In the genomic region with DNA sequence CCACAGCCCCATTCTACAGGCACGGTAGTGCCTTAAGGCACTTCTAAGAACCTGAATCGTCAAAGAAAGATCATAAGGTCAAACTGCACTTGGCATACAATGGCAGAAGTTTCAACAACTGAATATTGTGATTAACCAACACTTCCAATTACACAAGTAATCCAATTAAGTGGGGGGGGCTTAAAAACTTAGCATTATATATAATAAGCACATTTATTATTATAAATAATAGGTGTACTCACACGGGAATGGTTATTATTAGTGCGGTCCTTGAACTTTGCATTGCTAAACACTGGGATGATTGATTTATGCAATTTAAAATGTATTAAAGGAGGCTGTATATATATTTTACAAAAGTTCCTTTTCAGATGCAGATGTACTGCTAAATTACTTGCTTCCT, we compare ENCODE assay signal across 34 cellular contexts. TPM values are rescaled to one million over a fixed set of nuclear protein-coding genes. Genes with fewer than 3 reads are reported as not detected.
"Had no signal": no experiment of that assay in that cellular context is flagged by ENCODE, and none has a peak within 500 bp of the region (broad histone marks: within the 10 kb centered on the region; RNA-seq: fewer than 3 reads in every experiment).

No MANE protein-coding gene starts in this region.

- H3K36me3 ChIP-seq: ascending aorta, cardiac muscle cell had no signal

- H3K9me3 ChIP-seq: ascending aorta had no signal

- H3K27ac Mint-ChIP-seq: activated B cell treated with CpG ODN at 0.5 μM for 24 hours; activated CD4-positive, alpha-beta memory T cell treated with anti-CD3 and anti-CD28 coated beads, Interleukin-2, amount 10 ng/mL, durations not matched to agents 7 days and 5 days; activated CD4-positive, alpha-beta T cell treated with anti-CD3 and anti-CD28 coated beads, Interleukin-2, amount 10 ng/mL, durations not matched to agents 24 days and 14 days; activated CD8-positive, alpha-beta memory T cell treated with anti-CD3 and anti-CD28 coated beads, Interleukin-2, amount 10 ng/mL, durations not matched to agents 7 days and 5 days; activated CD8-positive, alpha-beta T cell treated with anti-CD3 and anti-CD28 coated beads, Interleukin-2, amount 10 ng/mL, durations not matched to agents 7 days and 5 days; activated naive CD4-positive, alpha-beta T cell treated with anti-CD3 and anti-CD28 coated beads, Interleukin-2, amount 10 ng/mL, durations not matched to agents 7 days and 5 days; activated naive CD4-positive, alpha-beta T cell treated with anti-CD3 and anti-CD28 coated beads, Interleukin-2, amount 50 U/mL, for 24 hours; activated naive CD8-positive, alpha-beta T cell; activated naive CD8-positive, alpha-beta T cell treated with anti-CD3 and anti-CD28 coated beads, Interleukin-2, amount 10 ng/mL, durations not matched to agents 7 days and 5 days; activated naive CD8-positive, alpha-beta T cell treated with anti-CD3 and anti-CD28 coated beads, Interleukin-2, amount 50 U/mL, for 24 hours; activated T-cell treated with anti-CD3 and anti-CD28 coated beads, Interleukin-2, amount 50 U/mL, for 24 hours; activated T-helper 2 cell treated with anti-CD3 and anti-CD28 coated beads, Interferon-gamma antibody, Interleukin-2, Interleukin-4, amounts not matched to agents 10 μg/mL and 5 μg/mL and 100 μg/mL, durations not matched to agents 14 hours and 24 hours and 36 hours; brain; T-helper 1 cell treated with Interleukin-12 subunit alpha and Interleukin-12 subunit beta and Interleukin-4 antibody, amounts not matched to agents 30 μg/mL and 1 μg/mL, for 36 hours; T-helper 2 cell treated with Interferon-gamma antibody and Interleukin-4, amounts not matched to agents 5 μg/mL and 100 μg/mL, for 36 hours had no signal

- H3K4me1 Mint-ChIP-seq: activated CD4-positive, alpha-beta memory T cell treated with anti-CD3 and anti-CD28 coated beads, Interleukin-2, amount 10 ng/mL, durations not matched to agents 7 days and 5 days; activated CD4-positive, alpha-beta T cell treated with anti-CD3 and anti-CD28 coated beads, Interleukin-2, amount 10 ng/mL, durations not matched to agents 24 days and 14 days; activated CD8-positive, alpha-beta memory T cell treated with anti-CD3 and anti-CD28 coated beads, Interleukin-2, amount 10 ng/mL, durations not matched to agents 7 days and 5 days; activated naive CD4-positive, alpha-beta T cell treated with anti-CD3 and anti-CD28 coated beads, Interleukin-2, amount 10 ng/mL, durations not matched to agents 7 days and 5 days; activated naive CD4-positive, alpha-beta T cell treated with anti-CD3 and anti-CD28 coated beads, Interleukin-2, amount 50 U/mL, for 24 hours; activated naive CD8-positive, alpha-beta T cell treated with anti-CD3 and anti-CD28 coated beads, Interleukin-2, amount 10 ng/mL, durations not matched to agents 7 days and 5 days; activated naive CD8-positive, alpha-beta T cell treated with anti-CD3 and anti-CD28 coated beads, Interleukin-2, amount 50 U/mL, for 24 hours; central memory CD8-positive, alpha-beta T cell had no signal

- H3K36me3 Mint-ChIP-seq: activated CD8-positive, alpha-beta memory T cell treated with anti-CD3 and anti-CD28 coated beads, Interleukin-2, amount 10 ng/mL, durations not matched to agents 7 days and 5 days; activated naive CD4-positive, alpha-beta T cell treated with anti-CD3 and anti-CD28 coated beads, Interleukin-2, amount 10 ng/mL, durations not matched to agents 7 days and 5 days; activated naive CD4-positive, alpha-beta T cell treated with anti-CD3 and anti-CD28 coated beads, Interleukin-2, amount 50 U/mL, for 24 hours; activated naive CD8-positive, alpha-beta T cell; activated naive CD8-positive, alpha-beta T cell treated with anti-CD3 and anti-CD28 coated beads, Interleukin-2, amount 10 ng/mL, durations not matched to agents 7 days and 5 days; brain had no signal

- H3K4me3 Mint-ChIP-seq: activated B cell treated with CpG ODN at 0.5 μM for 24 hours; activated CD4-positive, alpha-beta memory T cell treated with anti-CD3 and anti-CD28 coated beads, Interleukin-2, amount 10 ng/mL, durations not matched to agents 7 days and 5 days; activated CD4-positive, alpha-beta T cell treated with anti-CD3 and anti-CD28 coated beads, Interleukin-2, amount 10 ng/mL, durations not matched to agents 24 days and 14 days; activated CD8-positive, alpha-beta memory T cell treated with anti-CD3 and anti-CD28 coated beads, Interleukin-2, amount 10 ng/mL, durations not matched to agents 7 days and 5 days; activated CD8-positive, alpha-beta T cell treated with anti-CD3 and anti-CD28 coated beads, Interleukin-2, amount 10 ng/mL, durations not matched to agents 7 days and 5 days; activated naive CD4-positive, alpha-beta T cell treated with anti-CD3 and anti-CD28 coated beads, Interleukin-2, amount 10 ng/mL, durations not matched to agents 7 days and 5 days; activated naive CD4-positive, alpha-beta T cell treated with anti-CD3 and anti-CD28 coated beads, Interleukin-2, amount 50 U/mL, for 24 hours; activated naive CD8-positive, alpha-beta T cell; activated naive CD8-positive, alpha-beta T cell treated with anti-CD3 and anti-CD28 coated beads, Interleukin-2, amount 10 ng/mL, durations not matched to agents 7 days and 5 days; activated naive CD8-positive, alpha-beta T cell treated with anti-CD3 and anti-CD28 coated beads, Interleukin-2, amount 50 U/mL, for 24 hours; activated T-cell treated with anti-CD3 and anti-CD28 coated beads, Interleukin-2, amount 50 U/mL, for 24 hours; brain; central memory CD8-positive, alpha-beta T cell; T-helper 1 cell treated with Interleukin-12 subunit alpha and Interleukin-12 subunit beta and Interleukin-4 antibody, amounts not matched to agents 30 μg/mL and 1 μg/mL, for 36 hours; T-helper 2 cell treated with Interferon-gamma antibody and Interleukin-4, amounts not matched to agents 5 μg/mL and 100 μg/mL, for 36 hours had no signal

- H3K27ac ChIP-seq: ascending aorta, cardiac muscle cell, VCaP had no signal

- H3K27me3 ChIP-seq: ascending aorta, cardiac muscle cell had no signal

- H3K4me3 ChIP-seq: ascending aorta, cardiac muscle cell had no signal

- DNase-seq: activated B cell treated with CpG ODN at 0.5 μM for 24 hours; activated CD4-positive, alpha-beta memory T cell treated with anti-CD3 and anti-CD28 coated beads, Interleukin-2, amount 10 ng/mL, durations not matched to agents 7 days and 5 days; activated CD4-positive, alpha-beta T cell treated with anti-CD3 and anti-CD28 coated beads for 4 hours; activated CD4-positive, alpha-beta T cell treated with anti-CD3 and anti-CD28 coated beads, Interleukin-2, amount 10 ng/mL, durations not matched to agents 24 days and 14 days; activated CD4-positive, alpha-beta T cell treated with anti-CD3 and anti-CD28 coated beads, Interleukin-2, amount 50 U/mL, for 48 hours; activated CD4-positive, CD25-positive, alpha-beta regulatory T cell treated with anti-CD3 and anti-CD28 coated beads, Interleukin-2, amount 50 U/mL, for 72 hours; activated CD8-positive, alpha-beta memory T cell treated with anti-CD3 and anti-CD28 coated beads for 24 hours; activated CD8-positive, alpha-beta memory T cell treated with anti-CD3 and anti-CD28 coated beads, Interleukin-2, amount 10 ng/mL, durations not matched to agents 7 days and 5 days; activated CD8-positive, alpha-beta memory T cell treated with anti-CD3 and anti-CD28 coated beads, Interleukin-2, amount 50 U/mL, for 48 hours; activated CD8-positive, alpha-beta T cell treated with anti-CD3 and anti-CD28 coated beads, Interleukin-2, amount 10 ng/mL, durations not matched to agents 7 days and 5 days; activated effector memory CD4-positive, alpha-beta T cell treated with Interleukin-2 at 50 U/mL for 16 hours; activated gamma-delta T cell; activated naive CD4-positive, alpha-beta T cell treated with anti-CD3 and anti-CD28 coated beads, Interleukin-2, amount 10 ng/mL, durations not matched to agents 7 days and 5 days; activated naive CD4-positive, alpha-beta T cell treated with Interleukin-2 at 50 U/mL for 16 hours; activated naive CD8-positive, alpha-beta T cell treated with anti-CD3 and anti-CD28 coated beads, Interleukin-2, amount 10 ng/mL, durations not matched to agents 7 days and 5 days; activated naive CD8-positive, alpha-beta T cell treated with anti-CD3 and anti-CD28 coated beads, Interleukin-2, amount 50 U/mL, for 24 hours; activated T-cell treated with anti-CD3 and anti-CD28 coated beads, Interleukin-2, amount 50 U/mL, for 24 hours; activated T-cell treated with anti-CD3 and anti-CD28 coated beads, Interleukin-2, amount 50 U/mL, for 48 hours; amygdala; anterior cingulate cortex; caudate nucleus; cerebellar nuclear complex; T-helper 2 cell; T-helper 9 cell had no signal

- ATAC-seq: activated CD8-positive, alpha-beta memory T cell treated with anti-CD3 and anti-CD28 coated beads, Interleukin-2, amount 10 ng/mL, durations not matched to agents 7 days and 5 days; activated CD8-positive, alpha-beta T cell treated with anti-CD3 and anti-CD28 coated beads, Interleukin-2, amount 10 ng/mL, durations not matched to agents 7 days and 5 days; activated naive CD8-positive, alpha-beta T cell treated with anti-CD3 and anti-CD28 coated beads, Interleukin-2, amount 50 U/mL, for 24 hours had no signal

- H3K9me3 Mint-ChIP-seq: activated CD4-positive, alpha-beta memory T cell treated with anti-CD3 and anti-CD28 coated beads, Interleukin-2, amount 10 ng/mL, durations not matched to agents 7 days and 5 days; activated CD4-positive, alpha-beta T cell treated with anti-CD3 and anti-CD28 coated beads, Interleukin-2, amount 10 ng/mL, durations not matched to agents 24 days and 14 days; activated naive CD4-positive, alpha-beta T cell treated with anti-CD3 and anti-CD28 coated beads, Interleukin-2, amount 10 ng/mL, durations not matched to agents 7 days and 5 days; activated naive CD8-positive, alpha-beta T cell treated with anti-CD3 and anti-CD28 coated beads, Interleukin-2, amount 10 ng/mL, durations not matched to agents 7 days and 5 days; activated T-cell treated with anti-CD3 and anti-CD28 coated beads, Interleukin-2, amount 50 U/mL, for 24 hours; activated T-helper 2 cell treated with anti-CD3 and anti-CD28 coated beads, Interferon-gamma antibody, Interleukin-2, Interleukin-4, amounts not matched to agents 10 μg/mL and 5 μg/mL and 100 μg/mL, durations not matched to agents 14 hours and 24 hours and 36 hours; brain; central memory CD8-positive, alpha-beta T cell; T-helper 1 cell treated with Interleukin-12 subunit alpha and Interleukin-12 subunit beta and Interleukin-4 antibody, amounts not matched to agents 30 μg/mL and 1 μg/mL, for 36 hours; T-helper 2 cell treated with Interferon-gamma antibody and Interleukin-4, amounts not matched to agents 5 μg/mL and 100 μg/mL, for 36 hours had no signal

- H3K4me1 ChIP-seq: ascending aorta had no signal

RNA-seq across cellular contexts. Expression of a gene that starts 7.6 kb away (rescaled TPM):
- total RNA-seq: activated CD4-positive, alpha-beta memory T cell treated with anti-CD3 and anti-CD28 coated beads, Interleukin-2, amount 10 ng/mL, durations not matched to agents 7 days and 5 days; activated CD4-positive, alpha-beta T cell treated with anti-CD3 and anti-CD28 coated beads, Interleukin-2, amount 10 ng/mL, durations not matched to agents 24 days and 14 days; activated CD8-positive, alpha-beta memory T cell treated with anti-CD3 and anti-CD28 coated beads, Interleukin-2, amount 10 ng/mL, durations not matched to agents 7 days and 5 days; activated CD8-positive, alpha-beta T cell treated with anti-CD3 and anti-CD28 coated beads, Interleukin-2, amount 10 ng/mL, durations not matched to agents 7 days and 5 days; activated naive CD8-positive, alpha-beta T cell treated with anti-CD3 and anti-CD28 coated beads, Interleukin-2, amount 10 ng/mL, durations not matched to agents 7 days and 5 days; activated T-helper 2 cell treated with anti-CD3 and anti-CD28 coated beads, Interferon-gamma antibody, Interleukin-2, Interleukin-4, amounts not matched to agents 10 μg/mL and 5 μg/mL and 100 μg/mL, durations not matched to agents 14 hours and 24 hours and 36 hours had no signal
